Comparison of ENCODE assay signal across 1 cellular context in the genomic region with DNA sequence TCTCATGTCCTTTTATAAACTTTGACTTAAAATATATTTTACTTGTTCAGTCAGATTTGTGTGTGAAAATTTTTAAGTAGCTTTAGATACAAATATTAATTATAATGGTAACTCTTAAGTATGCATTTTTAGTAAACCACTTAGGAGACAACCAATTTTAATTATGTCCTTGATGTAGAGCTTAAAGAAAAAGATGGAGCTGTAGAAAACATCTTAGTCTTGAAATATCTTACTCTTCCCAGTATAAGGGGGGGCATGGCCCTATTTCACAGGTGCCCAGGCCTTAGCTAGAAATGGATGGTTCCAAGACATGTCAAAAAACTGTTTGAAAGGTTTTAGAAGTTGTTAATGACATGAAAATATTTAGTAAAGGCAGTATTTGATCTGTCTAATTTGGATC.
TF ChIP-seq lines count a peak whose summit lies in the region.

No MANE protein-coding gene starts in this region.

TF ChIP-seq in GM12878, 131 proteins besides CTCF, POLR2A, EP300 and RAD21:
- no peak for TF ChIP-seq RAD51 (IDR thresholded peaks at IDR 0.05)
- TF ChIP-seq, protein P1, sequence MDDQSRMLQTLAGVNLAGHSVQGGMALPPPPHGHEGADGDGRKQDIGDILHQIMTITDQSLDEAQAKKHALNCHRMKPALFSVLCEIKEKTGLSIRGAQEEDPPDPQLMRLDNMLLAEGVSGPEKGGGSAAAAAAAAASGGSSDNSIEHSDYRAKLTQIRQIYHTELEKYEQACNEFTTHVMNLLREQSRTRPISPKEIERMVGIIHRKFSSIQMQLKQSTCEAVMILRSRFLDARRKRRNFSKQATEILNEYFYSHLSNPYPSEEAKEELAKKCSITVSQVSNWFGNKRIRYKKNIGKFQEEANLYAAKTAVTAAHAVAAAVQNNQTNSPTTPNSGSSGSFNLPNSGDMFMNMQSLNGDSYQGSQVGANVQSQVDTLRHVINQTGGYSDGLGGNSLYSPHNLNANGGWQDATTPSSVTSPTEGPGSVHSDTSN (IDR thresholded peaks at IDR 0.05; ENCODE audit: insufficient replicate concordance, low read depth, low read length), result no peak
- no peak for TF ChIP-seq ZNF207 (IDR thresholded peaks at IDR 0.05; ENCODE audit: borderline replicate concordance)
